ENCODE assay signal across 26 cellular contexts in the genomic region with DNA sequence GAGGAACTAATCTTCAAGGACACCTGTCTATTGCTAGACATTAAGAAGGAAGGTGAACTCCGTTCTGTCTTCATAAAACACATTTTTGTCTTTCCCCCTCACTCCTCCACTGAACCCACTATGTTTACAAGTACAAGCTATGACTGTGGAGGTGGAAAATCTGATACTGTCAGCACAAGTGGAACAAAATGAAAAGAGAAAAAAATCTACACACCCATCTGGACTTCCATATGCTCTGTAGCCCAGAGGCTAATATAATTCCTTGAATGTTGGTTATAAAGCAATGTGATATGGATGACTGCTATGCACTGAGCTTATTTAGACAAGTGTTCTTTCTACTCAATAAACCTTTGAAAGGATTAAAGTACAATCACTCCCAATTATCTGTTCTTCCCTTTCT.
"Had no signal": no experiment of that assay in that cellular context is flagged by ENCODE, and none has a peak within 500 bp of the region (broad histone marks: within the 10 kb centered on the region; RNA-seq: fewer than 3 reads in every experiment).

No MANE protein-coding gene starts in this region.

- H3K36me3 ChIP-seq: cardiac muscle cell, lower lobe of right lung, neutrophil, thoracic aorta had no signal

- ATAC-seq: activated CD8-positive, alpha-beta memory T cell treated with anti-CD3 and anti-CD28 coated beads, Interleukin-2, amount 10 ng/mL, durations not matched to agents 7 days and 5 days; activated T-helper 17 cell treated with anti-CD3 and anti-CD28 coated beads, Interleukin-2, amount 50 U/mL, for 72 hours; left colon; lower lobe of right lung; natural killer cell; sciatic nerve; stimulated activated effector memory CD8-positive, alpha-beta T cell treated with anti-CD3 and anti-CD28 coated beads, Interleukin-12 subunit alpha, Interleukin-12 subunit beta, amount 100 ng/mL, for 72 hours had no signal

- H3K4me3 Mint-ChIP-seq: activated B cell treated with CpG ODN at 0.5 μM for 24 hours; activated CD4-positive, alpha-beta memory T cell treated with anti-CD3 and anti-CD28 coated beads for 36 hours; activated CD8-positive, alpha-beta memory T cell treated with anti-CD3 and anti-CD28 coated beads, Interleukin-2, amount 10 ng/mL, durations not matched to agents 7 days and 5 days; activated naive CD8-positive, alpha-beta T cell treated with anti-CD3 and anti-CD28 coated beads, Interleukin-2, amount 10 ng/mL, durations not matched to agents 7 days and 5 days; activated T-helper 17 cell treated with anti-CD3 and anti-CD28 coated beads, Interleukin-2, amount 50 U/mL, for 72 hours; endodermal cell; natural killer cell; stimulated activated effector memory CD8-positive, alpha-beta T cell treated with anti-CD3 and anti-CD28 coated beads, Interleukin-12 subunit alpha, Interleukin-12 subunit beta, amount 100 ng/mL, for 72 hours had no signal

- H3K4me1 Mint-ChIP-seq: activated B cell treated with CpG ODN at 0.5 μM for 24 hours; activated CD8-positive, alpha-beta memory T cell treated with anti-CD3 and anti-CD28 coated beads, Interleukin-2, amount 10 ng/mL, durations not matched to agents 7 days and 5 days; activated naive CD8-positive, alpha-beta T cell treated with anti-CD3 and anti-CD28 coated beads, Interleukin-2, amount 10 ng/mL, durations not matched to agents 7 days and 5 days; activated T-helper 17 cell treated with anti-CD3 and anti-CD28 coated beads, Interleukin-2, amount 50 U/mL, for 72 hours; natural killer cell; stimulated activated effector memory CD8-positive, alpha-beta T cell treated with anti-CD3 and anti-CD28 coated beads, Interleukin-12 subunit alpha, Interleukin-12 subunit beta, amount 100 ng/mL, for 72 hours had no signal

- H3K9me3 Mint-ChIP-seq: activated B cell treated with CpG ODN at 0.5 μM for 24 hours; activated CD4-positive, alpha-beta memory T cell treated with anti-CD3 and anti-CD28 coated beads for 36 hours; activated naive CD8-positive, alpha-beta T cell treated with anti-CD3 and anti-CD28 coated beads, Interleukin-2, amount 10 ng/mL, durations not matched to agents 7 days and 5 days; activated T-helper 17 cell treated with anti-CD3 and anti-CD28 coated beads, Interleukin-2, amount 50 U/mL, for 72 hours; endodermal cell; stimulated activated effector memory CD8-positive, alpha-beta T cell treated with anti-CD3 and anti-CD28 coated beads, Interleukin-12 subunit alpha, Interleukin-12 subunit beta, amount 100 ng/mL, for 72 hours had no signal

- H3K36me3 Mint-ChIP-seq: activated CD4-positive, alpha-beta memory T cell treated with anti-CD3 and anti-CD28 coated beads for 36 hours; activated CD8-positive, alpha-beta memory T cell treated with anti-CD3 and anti-CD28 coated beads, Interleukin-2, amount 10 ng/mL, durations not matched to agents 7 days and 5 days; activated naive CD8-positive, alpha-beta T cell treated with anti-CD3 and anti-CD28 coated beads, Interleukin-2, amount 10 ng/mL, durations not matched to agents 7 days and 5 days; natural killer cell; stimulated activated effector memory CD8-positive, alpha-beta T cell treated with anti-CD3 and anti-CD28 coated beads, Interleukin-12 subunit alpha, Interleukin-12 subunit beta, amount 100 ng/mL, for 72 hours had no signal

- H3K27ac ChIP-seq: cardiac muscle cell, dorsolateral prefrontal cortex, epithelial cell of prostate, lower lobe of right lung, neutrophil, parathyroid adenoma, thoracic aorta had no signal

- H3K4me2 ChIP-seq: smooth muscle cell had no signal

- H3K27me3 ChIP-seq: cardiac muscle cell, neutrophil had no signal

- H3K79me2 ChIP-seq: parathyroid adenoma had no signal

- H3K9me3 ChIP-seq: lower lobe of right lung, neutrophil, thoracic aorta had no signal

- H2AFZ ChIP-seq: parathyroid adenoma had no signal

- H3K9ac ChIP-seq: parathyroid adenoma had no signal

- H3K4me1 ChIP-seq: lower lobe of right lung, parathyroid adenoma had no signal

- H3K4me3 ChIP-seq: cardiac muscle cell, dorsolateral prefrontal cortex, lower lobe of right lung, smooth muscle cell, thoracic aorta had no signal

- H3K27ac Mint-ChIP-seq: activated B cell treated with CpG ODN at 0.5 μM for 24 hours; activated CD4-positive, alpha-beta memory T cell treated with anti-CD3 and anti-CD28 coated beads for 36 hours; activated CD8-positive, alpha-beta memory T cell treated with anti-CD3 and anti-CD28 coated beads, Interleukin-2, amount 10 ng/mL, durations not matched to agents 7 days and 5 days; activated naive CD8-positive, alpha-beta T cell treated with anti-CD3 and anti-CD28 coated beads, Interleukin-2, amount 10 ng/mL, durations not matched to agents 7 days and 5 days; activated T-helper 17 cell treated with anti-CD3 and anti-CD28 coated beads, Interleukin-2, amount 50 U/mL, for 72 hours; endodermal cell; natural killer cell; stimulated activated effector memory CD8-positive, alpha-beta T cell treated with anti-CD3 and anti-CD28 coated beads, Interleukin-12 subunit alpha, Interleukin-12 subunit beta, amount 100 ng/mL, for 72 hours had no signal

- DNase-seq: activated B cell treated with CpG ODN at 0.5 μM for 24 hours; activated CD4-positive, alpha-beta memory T cell treated with anti-CD3 and anti-CD28 coated beads for 36 hours; activated CD4-positive, alpha-beta T cell treated with anti-CD3 and anti-CD28 coated beads for 4 hours; activated CD8-positive, alpha-beta memory T cell treated with anti-CD3 and anti-CD28 coated beads, Interleukin-2, amount 10 ng/mL, durations not matched to agents 7 days and 5 days; activated naive CD4-positive, alpha-beta T cell; activated naive CD8-positive, alpha-beta T cell treated with anti-CD3 and anti-CD28 coated beads, Interleukin-2, amount 10 ng/mL, durations not matched to agents 7 days and 5 days; amygdala; dorsolateral prefrontal cortex; endodermal cell; foreskin fibroblast; hippocampal formation; islet precursor cell; left colon; lower lobe of right lung; natural killer cell; stimulated activated CD4-positive, alpha-beta T cell treated with anti-CD3 and anti-CD28 coated beads, Interleukin-4, amount 100 ng/mL, for 24 hours; T-helper 9 cell had no signal
